ENCODE assay signal across 8 cellular contexts in genomic region chr1:50271968-50272578, GRCh38.
A peak's percentile ranks its signal among the peaks of the same experiment; 100 is the strongest.
DNase-seq lines count a peak whose midpoint lies in the region; ATAC-seq, FAIRE-seq and TF ChIP-seq lines count a peak whose summit lies in the region.

No MANE protein-coding gene starts in this region.

- H3K27me3 Mint-ChIP-seq in CD4-positive, alpha-beta T cell = peaks cover 28% of the 10 kb centered on the region
- H3K27me3 Mint-ChIP-seq in activated T-helper 2 cell treated with anti-CD3 and anti-CD28 coated beads, Interferon-gamma antibody, Interleukin-2, Interleukin-4, amounts not matched to agents 10 μg/mL and 5 μg/mL and 100 μg/mL, durations not matched to agents 14 hours and 24 hours and 36 hours (ENCODE audit: low read depth) = no peaks in the 10 kb centered on the region

- CTCF ChIA-PET in RWPE1 (lab: Yijun Ruan, JAX) = interaction anchor here (0.7 to 1.1 kb wide), 2 partner anchors 12 to 215 kb away, joined by 3 to 6 read pairs; no protein-coding TSS in a partner anchor
- CTCF ChIA-PET in CD4-positive, alpha-beta T cell (lab: Charles Lee) = no interaction called here

- ATAC-seq in HG03432 (IDR thresholded peaks at IDR 0.05; ENCODE audit: unreplicated experiment) = peak; percentile 82
- no peak for ATAC-seq in CD4-positive, alpha-beta T cell (ENCODE audit: poor library complexity)

- H3K4me1 Mint-ChIP-seq in CD4-positive, alpha-beta T cell (ENCODE audit: low read depth) = no peaks in the 10 kb centered on the region
- no peaks in the 10 kb centered on the region for H3K4me1 Mint-ChIP-seq in activated T-helper 2 cell treated with anti-CD3 and anti-CD28 coated beads, Interferon-gamma antibody, Interleukin-2, Interleukin-4, amounts not matched to agents 10 μg/mL and 5 μg/mL and 100 μg/mL, durations not matched to agents 14 hours and 24 hours and 36 hours (ENCODE audit: low read depth)

- no peak overlapping the region for H3K4me3 ChIP-seq in fibroblast of the aortic adventitia (ENCODE audit: low read depth, low read length)

- no peaks in the 10 kb centered on the region for H3K9me3 ChIP-seq in CD4-positive, alpha-beta T cell (ENCODE audit: control insufficient read depth, low read length)

- intact Hi-C loops in CD4-positive, alpha-beta T cell (cut with DNase I, micrococcal nuclease) = no loop called here
- intact Hi-C loops in activated T-helper 2 cell treated with anti-CD3 and anti-CD28 coated beads, Interferon-gamma antibody, Interleukin-2, Interleukin-4, amounts not matched to agents 10 μg/mL and 5 μg/mL and 100 μg/mL, durations not matched to agents 14 hours and 24 hours and 36 hours (cut with micrococcal nuclease) = no loop called here

- no peaks in the 10 kb centered on the region for H3K36me3 Mint-ChIP-seq in CD4-positive, alpha-beta T cell (ENCODE audit: low read depth)
- H3K36me3 Mint-ChIP-seq in activated T-helper 2 cell treated with anti-CD3 and anti-CD28 coated beads, Interferon-gamma antibody, Interleukin-2, Interleukin-4, amounts not matched to agents 10 μg/mL and 5 μg/mL and 100 μg/mL, durations not matched to agents 14 hours and 24 hours and 36 hours (ENCODE audit: low read depth) = no peaks in the 10 kb centered on the region

- TF ChIP-seq POLR2A in GM12892 (IDR thresholded peaks at IDR 0.05; ENCODE audit: low read depth, low read length) = no peak

- DNase-seq in AG20443 (ENCODE audit: low spot score) = peak; percentile 65
- DNase-seq in GM12892 (ENCODE audit: insufficient read length) = peak; percentile 43
- peak; percentile 37 for DNase-seq in RWPE1 (ENCODE audit: low spot score)
- no peak for DNase-seq in fibroblast of the aortic adventitia (ENCODE audit: low read depth)
- peak; percentile 40 for DNase-seq in pons (ENCODE audit: low spot score)
- no peak for DNase-seq in CD4-positive, alpha-beta T cell
- no peak for DNase-seq in activated T-helper 2 cell treated with anti-CD3 and anti-CD28 coated beads, Interferon-gamma antibody, Interleukin-2, Interleukin-4, amounts not matched to agents 10 μg/mL and 5 μg/mL and 100 μg/mL, durations not matched to agents 14 hours and 24 hours and 36 hours (ENCODE audit: low spot score)

- no peak overlapping the region for H3K4me3 Mint-ChIP-seq in CD4-positive, alpha-beta T cell
- no peak overlapping the region for H3K4me3 Mint-ChIP-seq in activated T-helper 2 cell treated with anti-CD3 and anti-CD28 coated beads, Interferon-gamma antibody, Interleukin-2, Interleukin-4, amounts not matched to agents 10 μg/mL and 5 μg/mL and 100 μg/mL, durations not matched to agents 14 hours and 24 hours and 36 hours (ENCODE audit: low read depth)

- TF ChIP-seq CTCF in RWPE1 (conservative IDR thresholded peaks at IDR 0.05; ENCODE audit: low read depth) = peak; percentile 42
- TF ChIP-seq CTCF in fibroblast of the aortic adventitia (IDR thresholded peaks at IDR 0.05; ENCODE audit: insufficient read depth, low read length) = peak; percentile 40
- no peak for TF ChIP-seq CTCF in CD4-positive, alpha-beta T cell (IDR thresholded peaks at IDR 0.05)

- POLR2A ChIA-PET in RWPE1 (lab: Yijun Ruan, JAX; ENCODE audit: low non-redundant PET) = no interaction called here
- POLR2A ChIA-PET in CD4-positive, alpha-beta T cell (lab: Charles Lee) = no interaction called here

- H3K27me3 ChIP-seq in CD4-positive, alpha-beta T cell (ENCODE audit: control insufficient read depth, insufficient read depth, low read length) = peaks cover 4% of the 10 kb centered on the region

- H3K27ac Mint-ChIP-seq in CD4-positive, alpha-beta T cell = no peak overlapping the region
- no peak overlapping the region for H3K27ac Mint-ChIP-seq in activated T-helper 2 cell treated with anti-CD3 and anti-CD28 coated beads, Interferon-gamma antibody, Interleukin-2, Interleukin-4, amounts not matched to agents 10 μg/mL and 5 μg/mL and 100 μg/mL, durations not matched to agents 14 hours and 24 hours and 36 hours

- no peaks in the 10 kb centered on the region for H3K9me3 Mint-ChIP-seq in CD4-positive, alpha-beta T cell
- no peaks in the 10 kb centered on the region for H3K9me3 Mint-ChIP-seq in activated T-helper 2 cell treated with anti-CD3 and anti-CD28 coated beads, Interferon-gamma antibody, Interleukin-2, Interleukin-4, amounts not matched to agents 10 μg/mL and 5 μg/mL and 100 μg/mL, durations not matched to agents 14 hours and 24 hours and 36 hours

- H3K27ac ChIP-seq in RWPE1 = no peak overlapping the region
- no peak overlapping the region for H3K27ac ChIP-seq in CD4-positive, alpha-beta T cell (ENCODE audit: low read depth, low read length)

- no peak for FAIRE-seq in GM12892 (lab: Jason Lieb, UNC)

Comparison
In these comparisons a context has a peak if more than half of its experiments do, and no peak if none do; other contexts are left out.
1. DNase-seq: peak in AG20443 (single experiment), GM12892 (single experiment), RWPE1 (single experiment) and pons (single experiment); none in fibroblast of the aortic adventitia (single experiment), CD4-positive, alpha-beta T cell (0 of 10) and activated T-helper 2 cell treated with anti-CD3 and anti-CD28 coated beads, Interferon-gamma antibody, Interleukin-2, Interleukin-4, amounts not matched to agents 10 μg/mL and 5 μg/mL and 100 μg/mL, durations not matched to agents 14 hours and 24 hours and 36 hours (single experiment).